In the genomic region with DNA sequence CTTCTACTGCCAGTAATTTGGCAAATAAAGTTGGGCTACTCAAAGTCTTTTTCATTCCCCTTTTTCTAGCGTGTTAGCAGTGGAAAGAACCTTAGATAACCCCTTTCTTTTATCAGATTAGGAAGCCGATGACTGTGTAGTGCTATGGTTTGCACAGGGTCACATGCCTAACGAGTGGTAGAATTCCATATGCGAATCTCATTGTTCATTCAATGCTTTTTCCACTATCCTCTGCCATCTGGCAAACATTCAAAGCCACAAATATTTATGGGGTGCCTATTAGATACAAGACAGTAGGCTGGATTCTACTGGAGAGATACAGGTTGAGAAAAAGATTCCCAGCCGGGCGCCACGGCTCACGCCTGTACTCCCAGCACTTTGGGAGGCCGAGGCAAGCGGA, we compare ENCODE assay signal across 2 cellular contexts.
A peak's percentile ranks its signal among the peaks of the same experiment; 100 is the strongest.
TF ChIP-seq lines count a peak whose summit lies in the region.

No MANE protein-coding gene starts in this region.

TF ChIP-seq in HepG2, 621 proteins besides CTCF, POLR2A, EP300 and RAD21 (continues in another document):
- TF ChIP-seq ESRRA (CRISPR knock-in tag; IDR thresholded peaks at IDR 0.05; ENCODE audit: low read depth) = no peak
- TF ChIP-seq, protein P1, sequence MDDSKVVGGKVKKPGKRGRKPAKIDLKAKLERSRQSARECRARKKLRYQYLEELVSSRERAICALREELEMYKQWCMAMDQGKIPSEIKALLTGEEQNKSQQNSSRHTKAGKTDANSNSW (CRISPR knock-in tag; IDR thresholded peaks at IDR 0.05; ENCODE audit: borderline replicate concordance) = no peak
- TF ChIP-seq TFE3 (CRISPR knock-in tag; IDR thresholded peaks at IDR 0.05) = 0 out of 2 replicates have a peak, but pooled peaks have one; percentile 15
- no peak for TF ChIP-seq SOX13 (IDR thresholded peaks at IDR 0.05)
- TF ChIP-seq SOX13 (CRISPR knock-in tag; conservative IDR thresholded peaks at IDR 0.05 in 1 of 2, IDR thresholded peaks at IDR 0.05 in 1 of 2) = peak in 1 of 2 experiments; percentile 70; a peak in 2 of 4 replicates
- TF ChIP-seq, protein P2, sequence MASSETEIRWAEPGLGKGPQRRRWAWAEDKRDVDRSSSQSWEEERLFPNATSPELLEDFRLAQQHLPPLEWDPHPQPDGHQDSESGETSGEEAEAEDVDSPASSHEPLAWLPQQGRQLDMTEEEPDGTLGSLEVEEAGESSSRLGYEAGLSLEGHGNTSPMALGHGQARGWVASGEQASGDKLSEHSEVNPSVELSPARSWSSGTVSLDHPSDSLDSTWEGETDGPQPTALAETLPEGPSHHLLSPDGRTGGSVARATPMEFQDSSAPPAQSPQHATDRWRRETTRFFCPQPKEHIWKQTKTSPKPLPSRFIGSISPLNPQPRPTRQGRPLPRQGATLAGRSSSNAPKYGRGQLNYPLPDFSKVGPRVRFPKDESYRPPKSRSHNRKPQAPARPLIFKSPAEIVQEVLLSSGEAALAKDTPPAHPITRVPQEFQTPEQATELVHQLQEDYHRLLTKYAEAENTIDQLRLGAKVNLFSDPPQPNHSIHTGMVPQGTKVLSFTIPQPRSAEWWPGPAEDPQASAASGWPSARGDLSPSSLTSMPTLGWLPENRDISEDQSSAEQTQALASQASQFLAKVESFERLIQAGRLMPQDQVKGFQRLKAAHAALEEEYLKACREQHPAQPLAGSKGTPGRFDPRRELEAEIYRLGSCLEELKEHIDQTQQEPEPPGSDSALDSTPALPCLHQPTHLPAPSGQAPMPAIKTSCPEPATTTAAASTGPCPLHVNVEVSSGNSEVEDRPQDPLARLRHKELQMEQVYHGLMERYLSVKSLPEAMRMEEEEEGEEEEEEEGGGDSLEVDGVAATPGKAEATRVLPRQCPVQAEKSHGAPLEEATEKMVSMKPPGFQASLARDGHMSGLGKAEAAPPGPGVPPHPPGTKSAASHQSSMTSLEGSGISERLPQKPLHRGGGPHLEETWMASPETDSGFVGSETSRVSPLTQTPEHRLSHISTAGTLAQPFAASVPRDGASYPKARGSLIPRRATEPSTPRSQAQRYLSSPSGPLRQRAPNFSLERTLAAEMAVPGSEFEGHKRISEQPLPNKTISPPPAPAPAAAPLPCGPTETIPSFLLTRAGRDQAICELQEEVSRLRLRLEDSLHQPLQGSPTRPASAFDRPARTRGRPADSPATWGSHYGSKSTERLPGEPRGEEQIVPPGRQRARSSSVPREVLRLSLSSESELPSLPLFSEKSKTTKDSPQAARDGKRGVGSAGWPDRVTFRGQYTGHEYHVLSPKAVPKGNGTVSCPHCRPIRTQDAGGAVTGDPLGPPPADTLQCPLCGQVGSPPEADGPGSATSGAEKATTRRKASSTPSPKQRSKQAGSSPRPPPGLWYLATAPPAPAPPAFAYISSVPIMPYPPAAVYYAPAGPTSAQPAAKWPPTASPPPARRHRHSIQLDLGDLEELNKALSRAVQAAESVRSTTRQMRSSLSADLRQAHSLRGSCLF (CRISPR knock-in tag; IDR thresholded peaks at IDR 0.05; ENCODE audit: borderline replicate concordance) = no peak
- no peak for TF ChIP-seq ZNF274 (CRISPR knock-in tag; IDR thresholded peaks at IDR 0.05)
- TF ChIP-seq SP1 (IDR thresholded peaks at IDR 0.05) = no peak
- TF ChIP-seq SP1 (CRISPR knock-in tag; IDR thresholded peaks at IDR 0.05) = no peak
- no peak for TF ChIP-seq EEA1 (CRISPR knock-in tag; IDR thresholded peaks at IDR 0.05; ENCODE audit: borderline replicate concordance)
- no peak for TF ChIP-seq THAP11 (CRISPR knock-in tag; IDR thresholded peaks at IDR 0.05)
- no peak for TF ChIP-seq SMAD3 (CRISPR knock-in tag; IDR thresholded peaks at IDR 0.05)
- no peak for TF ChIP-seq MTA1 (CRISPR knock-in tag; IDR thresholded peaks at IDR 0.05; ENCODE audit: borderline replicate concordance)
- TF ChIP-seq, protein P3, sequence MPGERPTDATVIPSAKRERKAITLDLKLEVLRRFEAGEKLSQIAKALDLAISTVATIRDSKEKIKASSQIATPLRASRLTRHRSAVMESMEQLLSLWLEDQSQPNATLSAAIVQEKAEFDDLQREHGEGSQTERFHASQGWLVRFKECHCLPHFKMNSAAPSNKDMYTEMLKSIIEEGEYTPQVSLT (CRISPR knock-in tag; IDR thresholded peaks at IDR 0.05; ENCODE audit: borderline replicate concordance, low read depth) = no peak
- TF ChIP-seq REXO4 (CRISPR knock-in tag; IDR thresholded peaks at IDR 0.05; ENCODE audit: borderline replicate concordance) = no peak
- TF ChIP-seq ZNF225 (CRISPR knock-in tag; IDR thresholded peaks at IDR 0.05) = no peak
- TF ChIP-seq ZNF775 (CRISPR knock-in tag; IDR thresholded peaks at IDR 0.05; ENCODE audit: borderline replicate concordance) = no peak
- TF ChIP-seq SOX5 (CRISPR knock-in tag; IDR thresholded peaks at IDR 0.05; ENCODE audit: borderline replicate concordance) = peak; percentile 45; the same call in 1 of the 2 replicates
- no peak for TF ChIP-seq ZNF766 (CRISPR knock-in tag; IDR thresholded peaks at IDR 0.05; ENCODE audit: borderline replicate concordance)
- no peak for TF ChIP-seq ZNF510 (CRISPR knock-in tag; IDR thresholded peaks at IDR 0.05; ENCODE audit: low read depth)
- TF ChIP-seq ZNF160 (CRISPR knock-in tag; IDR thresholded peaks at IDR 0.05) = no peak
- peak; percentile 31; the same call in 1 of the 2 replicates for TF ChIP-seq HMG20A (CRISPR knock-in tag; IDR thresholded peaks at IDR 0.05; ENCODE audit: borderline replicate concordance)
- TF ChIP-seq ZKSCAN1 (IDR thresholded peaks at IDR 0.05; ENCODE audit: low read length) = no peak
- no peak for TF ChIP-seq ZNF343 (CRISPR knock-in tag; IDR thresholded peaks at IDR 0.05)

TF ChIP-seq in SK-N-SH treated with all-trans-retinoic acid at 6 μM for 48 hours, 23 proteins besides CTCF, POLR2A, EP300 and RAD21:
- no peak for TF ChIP-seq ZNF565 (CRISPR knock-in tag; conservative IDR thresholded peaks at IDR 0.05; ENCODE audit: low read depth)
- TF ChIP-seq, protein P4, sequence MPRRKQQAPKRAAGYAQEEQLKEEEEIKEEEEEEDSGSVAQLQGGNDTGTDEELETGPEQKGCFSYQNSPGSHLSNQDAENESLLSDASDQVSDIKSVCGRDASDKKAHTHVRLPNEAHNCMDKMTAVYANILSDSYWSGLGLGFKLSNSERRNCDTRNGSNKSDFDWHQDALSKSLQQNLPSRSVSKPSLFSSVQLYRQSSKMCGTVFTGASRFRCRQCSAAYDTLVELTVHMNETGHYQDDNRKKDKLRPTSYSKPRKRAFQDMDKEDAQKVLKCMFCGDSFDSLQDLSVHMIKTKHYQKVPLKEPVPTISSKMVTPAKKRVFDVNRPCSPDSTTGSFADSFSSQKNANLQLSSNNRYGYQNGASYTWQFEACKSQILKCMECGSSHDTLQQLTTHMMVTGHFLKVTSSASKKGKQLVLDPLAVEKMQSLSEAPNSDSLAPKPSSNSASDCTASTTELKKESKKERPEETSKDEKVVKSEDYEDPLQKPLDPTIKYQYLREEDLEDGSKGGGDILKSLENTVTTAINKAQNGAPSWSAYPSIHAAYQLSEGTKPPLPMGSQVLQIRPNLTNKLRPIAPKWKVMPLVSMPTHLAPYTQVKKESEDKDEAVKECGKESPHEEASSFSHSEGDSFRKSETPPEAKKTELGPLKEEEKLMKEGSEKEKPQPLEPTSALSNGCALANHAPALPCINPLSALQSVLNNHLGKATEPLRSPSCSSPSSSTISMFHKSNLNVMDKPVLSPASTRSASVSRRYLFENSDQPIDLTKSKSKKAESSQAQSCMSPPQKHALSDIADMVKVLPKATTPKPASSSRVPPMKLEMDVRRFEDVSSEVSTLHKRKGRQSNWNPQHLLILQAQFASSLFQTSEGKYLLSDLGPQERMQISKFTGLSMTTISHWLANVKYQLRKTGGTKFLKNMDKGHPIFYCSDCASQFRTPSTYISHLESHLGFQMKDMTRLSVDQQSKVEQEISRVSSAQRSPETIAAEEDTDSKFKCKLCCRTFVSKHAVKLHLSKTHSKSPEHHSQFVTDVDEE (CRISPR knock-in tag; IDR thresholded peaks at IDR 0.05) = no peak
- TF ChIP-seq BACH2 (CRISPR knock-in tag; IDR thresholded peaks at IDR 0.05; ENCODE audit: borderline replicate concordance) = no peak
- TF ChIP-seq ESRRG (CRISPR knock-in tag; IDR thresholded peaks at IDR 0.05) = no peak
- TF ChIP-seq TOX (CRISPR knock-in tag; IDR thresholded peaks at IDR 0.05; ENCODE audit: borderline replicate concordance) = peak; percentile 79
- TF ChIP-seq CSDC2 (CRISPR knock-in tag; IDR thresholded peaks at IDR 0.05) = no peak
- no peak for TF ChIP-seq ZNF8 (CRISPR knock-in tag; IDR thresholded peaks at IDR 0.05)
- no peak for TF ChIP-seq ZFP30 (CRISPR knock-in tag; IDR thresholded peaks at IDR 0.05)
- TF ChIP-seq, protein P5, sequence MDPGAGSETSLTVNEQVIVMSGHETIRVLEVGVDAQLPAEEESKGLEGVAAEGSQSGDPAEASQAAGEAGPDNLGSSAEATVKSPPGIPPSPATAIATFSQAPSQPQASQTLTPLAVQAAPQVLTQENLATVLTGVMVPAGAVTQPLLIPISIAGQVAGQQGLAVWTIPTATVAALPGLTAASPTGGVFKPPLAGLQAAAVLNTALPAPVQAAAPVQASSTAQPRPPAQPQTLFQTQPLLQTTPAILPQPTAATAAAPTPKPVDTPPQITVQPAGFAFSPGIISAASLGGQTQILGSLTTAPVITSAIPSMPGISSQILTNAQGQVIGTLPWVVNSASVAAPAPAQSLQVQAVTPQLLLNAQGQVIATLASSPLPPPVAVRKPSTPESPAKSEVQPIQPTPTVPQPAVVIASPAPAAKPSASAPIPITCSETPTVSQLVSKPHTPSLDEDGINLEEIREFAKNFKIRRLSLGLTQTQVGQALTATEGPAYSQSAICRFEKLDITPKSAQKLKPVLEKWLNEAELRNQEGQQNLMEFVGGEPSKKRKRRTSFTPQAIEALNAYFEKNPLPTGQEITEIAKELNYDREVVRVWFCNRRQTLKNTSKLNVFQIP (CRISPR knock-in tag; IDR thresholded peaks at IDR 0.05; ENCODE audit: borderline replicate concordance, low read depth) = no peak
- no peak for TF ChIP-seq OSR1 (CRISPR knock-in tag; IDR thresholded peaks at IDR 0.05)
- TF ChIP-seq TCF4 (CRISPR knock-in tag; IDR thresholded peaks at IDR 0.05; ENCODE audit: borderline replicate concordance) = no peak
- no peak for TF ChIP-seq SNAI2 (CRISPR knock-in tag; IDR thresholded peaks at IDR 0.05)
- TF ChIP-seq ISL1 (CRISPR knock-in tag; IDR thresholded peaks at IDR 0.05) = no peak
- TF ChIP-seq, protein P6, sequence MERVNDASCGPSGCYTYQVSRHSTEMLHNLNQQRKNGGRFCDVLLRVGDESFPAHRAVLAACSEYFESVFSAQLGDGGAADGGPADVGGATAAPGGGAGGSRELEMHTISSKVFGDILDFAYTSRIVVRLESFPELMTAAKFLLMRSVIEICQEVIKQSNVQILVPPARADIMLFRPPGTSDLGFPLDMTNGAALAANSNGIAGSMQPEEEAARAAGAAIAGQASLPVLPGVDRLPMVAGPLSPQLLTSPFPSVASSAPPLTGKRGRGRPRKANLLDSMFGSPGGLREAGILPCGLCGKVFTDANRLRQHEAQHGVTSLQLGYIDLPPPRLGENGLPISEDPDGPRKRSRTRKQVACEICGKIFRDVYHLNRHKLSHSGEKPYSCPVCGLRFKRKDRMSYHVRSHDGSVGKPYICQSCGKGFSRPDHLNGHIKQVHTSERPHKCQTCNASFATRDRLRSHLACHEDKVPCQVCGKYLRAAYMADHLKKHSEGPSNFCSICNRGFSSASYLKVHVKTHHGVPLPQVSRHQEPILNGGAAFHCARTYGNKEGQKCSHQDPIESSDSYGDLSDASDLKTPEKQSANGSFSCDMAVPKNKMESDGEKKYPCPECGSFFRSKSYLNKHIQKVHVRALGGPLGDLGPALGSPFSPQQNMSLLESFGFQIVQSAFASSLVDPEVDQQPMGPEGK (CRISPR knock-in tag; IDR thresholded peaks at IDR 0.05; ENCODE audit: borderline replicate concordance) = 0 out of 2 replicates have a peak, but pooled peaks have one; percentile 26
- no peak for TF ChIP-seq PPARA (CRISPR knock-in tag; IDR thresholded peaks at IDR 0.05; ENCODE audit: borderline replicate concordance)
- TF ChIP-seq, protein P7, sequence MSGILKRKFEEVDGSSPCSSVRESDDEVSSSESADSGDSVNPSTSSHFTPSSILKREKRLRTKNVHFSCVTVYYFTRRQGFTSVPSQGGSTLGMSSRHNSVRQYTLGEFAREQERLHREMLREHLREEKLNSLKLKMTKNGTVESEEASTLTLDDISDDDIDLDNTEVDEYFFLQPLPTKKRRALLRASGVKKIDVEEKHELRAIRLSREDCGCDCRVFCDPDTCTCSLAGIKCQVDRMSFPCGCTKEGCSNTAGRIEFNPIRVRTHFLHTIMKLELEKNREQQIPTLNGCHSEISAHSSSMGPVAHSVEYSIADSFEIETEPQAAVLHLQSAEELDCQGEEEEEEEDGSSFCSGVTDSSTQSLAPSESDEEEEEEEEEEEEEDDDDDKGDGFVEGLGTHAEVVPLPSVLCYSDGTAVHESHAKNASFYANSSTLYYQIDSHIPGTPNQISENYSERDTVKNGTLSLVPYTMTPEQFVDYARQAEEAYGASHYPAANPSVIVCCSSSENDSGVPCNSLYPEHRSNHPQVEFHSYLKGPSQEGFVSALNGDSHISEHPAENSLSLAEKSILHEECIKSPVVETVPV (CRISPR knock-in tag; IDR thresholded peaks at IDR 0.05) = no peak
- TF ChIP-seq ARNTL (CRISPR knock-in tag; IDR thresholded peaks at IDR 0.05; ENCODE audit: borderline replicate concordance, low read depth) = no peak
- TF ChIP-seq CREB5 (CRISPR knock-in tag; IDR thresholded peaks at IDR 0.05; ENCODE audit: low read depth) = no peak
- no peak for TF ChIP-seq ZNF70 (CRISPR knock-in tag; IDR thresholded peaks at IDR 0.05)
- no peak for TF ChIP-seq GLIS3 (CRISPR knock-in tag; IDR thresholded peaks at IDR 0.05)
- TF ChIP-seq ZC3H10 (CRISPR knock-in tag; IDR thresholded peaks at IDR 0.05) = peak; percentile 90; the same call in 1 of the 2 replicates
- peak; percentile 25; the same call in 1 of the 2 replicates for TF ChIP-seq ZFP3 (CRISPR knock-in tag; IDR thresholded peaks at IDR 0.05)
- TF ChIP-seq RARB (CRISPR knock-in tag; IDR thresholded peaks at IDR 0.05) = peak; percentile 81; the same call in 1 of the 2 replicates
